13 cellular contexts compared by ENCODE assay signal in genomic region chr6:64217721-64218603, GRCh38.
DNase-seq lines count a peak whose midpoint lies in the region; ATAC-seq and TF ChIP-seq lines count a peak whose summit lies in the region.
"Had no signal": no experiment of that assay in that cellular context is flagged by ENCODE, and none has a peak within 500 bp of the region (broad histone marks: within the 10 kb centered on the region; RNA-seq: fewer than 3 reads in every experiment).

No MANE protein-coding gene starts in this region.

- no peaks in the 10 kb centered on the region for H3K27me3 Mint-ChIP-seq in activated CD4-positive, alpha-beta T cell treated with anti-CD3 and anti-CD28 coated beads, Interleukin-2, amount 10 ng/mL, durations not matched to agents 24 days and 14 days

- no peak overlapping the region for H3K27ac Mint-ChIP-seq in activated CD4-positive, alpha-beta T cell treated with anti-CD3 and anti-CD28 coated beads, Interleukin-2, amount 10 ng/mL, durations not matched to agents 24 days and 14 days

- no peaks in the 10 kb centered on the region for H3K36me3 ChIP-seq in brain microvascular endothelial cell (replicated peaks)
- H3K36me3 ChIP-seq: tibial artery had no signal

- DNase-seq in brain microvascular endothelial cell, result peak; percentile 4
- DNase-seq in stromal cell of bone marrow (ENCODE audit: low read depth), result peak; percentile 6
- DNase-seq in NCI-H2196 (lab: John Stamatoyannopoulos, UW; ENCODE audit: unreplicated experiment), result no peak
- no peak for DNase-seq in RPMI8226
- DNase-seq in activated CD4-positive, alpha-beta T cell treated with anti-CD3 and anti-CD28 coated beads, Interleukin-2, amount 10 ng/mL, durations not matched to agents 24 days and 14 days, result no peak
- DNase-seq: activated CD4-positive, CD25-positive, alpha-beta regulatory T cell; activated naive CD4-positive, alpha-beta T cell treated with anti-CD3 and anti-CD28 coated beads, Interleukin-2, amount 50 U/mL, for 16 hours; GOT3; NCI-H187; nucleus accumbens; tibial artery had no signal

- no peak overlapping the region for H3K27ac ChIP-seq in brain microvascular endothelial cell
- H3K27ac ChIP-seq: tibial artery had no signal

- H3K4me3 ChIP-seq in brain microvascular endothelial cell (ENCODE audit: low read depth, low read length), result no peak overlapping the region
- H3K4me3 ChIP-seq: tibial artery had no signal

- no peaks in the 10 kb centered on the region for H3K36me3 Mint-ChIP-seq in activated CD4-positive, alpha-beta T cell treated with anti-CD3 and anti-CD28 coated beads, Interleukin-2, amount 10 ng/mL, durations not matched to agents 24 days and 14 days (ENCODE audit: low read depth)

- peak; percentile 68 for ATAC-seq in GM18909 (IDR thresholded peaks at IDR 0.05; ENCODE audit: poor library complexity, unreplicated experiment)
- peak; percentile 78 for ATAC-seq in HG02981 (IDR thresholded peaks at IDR 0.05; ENCODE audit: unreplicated experiment)

- in situ Hi-C loops in brain microvascular endothelial cell (cut with HindIII; ENCODE audit: low pct_ligation_motif_present, low sequenced_read_pairs), result no loop called here

- no peaks in the 10 kb centered on the region for H3K9me3 Mint-ChIP-seq in activated CD4-positive, alpha-beta T cell treated with anti-CD3 and anti-CD28 coated beads, Interleukin-2, amount 10 ng/mL, durations not matched to agents 24 days and 14 days

- intact Hi-C loops in activated CD4-positive, alpha-beta T cell treated with anti-CD3 and anti-CD28 coated beads, Interleukin-2, amount 10 ng/mL, durations not matched to agents 24 days and 14 days (cut with micrococcal nuclease), result no loop called here

- H3K27me3 ChIP-seq in brain microvascular endothelial cell (replicated peaks), result no peaks in the 10 kb centered on the region
- H3K27me3 ChIP-seq: tibial artery had no signal

- no peaks in the 10 kb centered on the region for H3K4me1 Mint-ChIP-seq in activated CD4-positive, alpha-beta T cell treated with anti-CD3 and anti-CD28 coated beads, Interleukin-2, amount 10 ng/mL, durations not matched to agents 24 days and 14 days

- TF ChIP-seq CTCF in brain microvascular endothelial cell (IDR thresholded peaks at IDR 0.05; ENCODE audit: low read depth, low read length, missing control alignments), result no peak

- no peak overlapping the region for H3K4me3 Mint-ChIP-seq in activated CD4-positive, alpha-beta T cell treated with anti-CD3 and anti-CD28 coated beads, Interleukin-2, amount 10 ng/mL, durations not matched to agents 24 days and 14 days

Comparison
In these comparisons a context has a peak if more than half of its experiments do, and no peak if none do; other contexts are left out.
1. DNase-seq: peak in brain microvascular endothelial cell (single experiment) and stromal cell of bone marrow (single experiment); none in NCI-H2196 (single experiment), RPMI8226 (single experiment) and activated CD4-positive, alpha-beta T cell treated with anti-CD3 and anti-CD28 coated beads, Interleukin-2, amount 10 ng/mL, durations not matched to agents 24 days and 14 days (single experiment).